ENCODE assay signal across 15 cellular contexts in the genomic region with DNA sequence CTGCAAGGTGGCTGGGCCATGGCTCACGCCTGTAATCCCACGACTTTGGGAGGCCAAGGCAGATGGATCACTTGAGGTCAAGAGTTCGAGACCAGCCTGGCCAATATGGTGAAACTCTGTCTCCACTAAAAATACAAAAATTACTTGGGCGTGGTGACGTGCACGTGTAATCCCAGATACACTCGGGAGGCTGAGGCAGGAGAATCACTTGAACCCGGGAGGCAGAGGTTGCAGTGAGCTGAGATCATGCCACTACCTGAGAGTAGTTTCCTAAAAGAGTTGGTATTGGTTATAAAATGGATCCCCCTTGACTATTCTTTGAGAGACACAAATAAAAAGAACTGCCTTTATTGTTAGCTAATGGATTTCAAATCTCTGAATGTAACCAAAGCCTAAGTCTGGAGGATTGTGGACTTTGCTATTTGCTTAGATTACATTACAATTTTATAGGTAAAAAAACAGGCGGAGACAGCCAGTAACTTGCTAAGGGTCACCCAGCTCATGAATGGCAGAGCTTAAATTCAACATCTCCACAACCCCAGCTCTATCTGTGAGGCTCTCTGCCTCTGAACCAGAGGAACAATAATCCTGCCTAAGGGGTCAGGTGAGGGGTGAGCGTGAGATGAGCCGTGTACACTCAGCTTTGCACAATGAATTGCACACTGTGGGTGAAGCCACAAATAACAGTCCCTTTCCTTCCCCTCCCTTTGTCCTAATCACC.
DNase-seq lines count a peak whose midpoint lies in the region; ATAC-seq, FAIRE-seq and TF ChIP-seq lines count a peak whose summit lies in the region.
"Had no signal": no experiment of that assay in that cellular context is flagged by ENCODE, and none has a peak within 500 bp of the region (broad histone marks: within the 10 kb centered on the region; RNA-seq: fewer than 3 reads in every experiment).

No MANE protein-coding gene starts in this region.

- no peaks in the 10 kb centered on the region for H3K36me3 Mint-ChIP-seq in progenitor cell of endocrine pancreas (ENCODE audit: insufficient read depth)
- H3K36me3 Mint-ChIP-seq: CD14-positive monocyte had no signal

- no peak for TF ChIP-seq POLR2A in A549 (IDR thresholded peaks at IDR 0.05; ENCODE audit: low read length)

- H2AFZ ChIP-seq in PC-3 (ENCODE audit: low read length) = no peak overlapping the region

- POLR2A ChIA-PET in A549 (lab: Yijun Ruan, JAX) = no interaction called here
- POLR2A ChIA-PET in PC-3 (lab: Charles Lee; ENCODE audit: unreplicated experiment) = no interaction called here

- H3K4me2 ChIP-seq in A549 (peak overlapping the region; percentile 59), PC-3 (ENCODE audit: low read length) (no peak overlapping the region; the same call in 1 of the 2 replicates)

- H3K9ac ChIP-seq in PC-3 (ENCODE audit: low read length) = no peak overlapping the region

- no peaks in the 10 kb centered on the region for H3K9me2 ChIP-seq in PC-3 (replicated peaks; ENCODE audit: low read length)

- TF ChIP-seq CTCF in A549 (IDR thresholded peaks at IDR 0.05) (no peak), PC-3 (conservative IDR thresholded peaks at IDR 0.05; ENCODE audit: low read depth, low read length) (no peak), mucosa of descending colon (IDR thresholded peaks at IDR 0.05) (no peak), progenitor cell of endocrine pancreas (IDR thresholded peaks at IDR 0.05; ENCODE audit: unreplicated experiment) (no peak), BE2C (IDR thresholded peaks at IDR 0.05; ENCODE audit: low read depth, low read length) (no peak)

- ATAC-seq in A549 = no peak
- ATAC-seq in PC-3 = peak; percentile 53
- ATAC-seq in mucosa of descending colon = peak; percentile 70

- H3K4me1 ChIP-seq in A549 (peaks cover 21% of the 10 kb centered on the region), PC-3 (ENCODE audit: insufficient read depth, low read length) (peaks cover 19% of the 10 kb centered on the region), mucosa of descending colon (ENCODE audit: low read depth) (peaks cover 30% of the 10 kb centered on the region), BE2C (peaks cover 5% of the 10 kb centered on the region)
- H3K4me1 ChIP-seq: HAP-1 had no signal

- CTCF ChIA-PET in A549 (lab: Yijun Ruan, JAX) = interaction anchor here (0.6 to 8.3 kb wide), 9 partner anchors 8 to 649 kb away, joined by 3 to 184 read pairs (median 16); partner anchors contain the start of gene ARHGEF3
- CTCF ChIA-PET in PC-3 (lab: Charles Lee) = interaction anchor here (0.6 to 1.1 kb wide), 3 partner anchors 128 to 192 kb away, joined by 3 to 8 read pairs (median 5); no protein-coding TSS in a partner anchor

- BruUV-seq in PC-3 (replicated peaks; lab: Mats Ljungman, UMichigan) = no TSS peak

- H3K27ac ChIP-seq in A549 (peak overlapping the region; percentile 38 to 53; a peak in 3 of 6 replicates), PC-3 (ENCODE audit: low read length) (no peak overlapping the region)

- H3K36me3 ChIP-seq in PC-3 (ENCODE audit: low read depth, low read length) (no peaks in the 10 kb centered on the region), mucosa of descending colon (ENCODE audit: low read depth) (no peaks in the 10 kb centered on the region), BE2C (no peaks in the 10 kb centered on the region)
- H3K36me3 ChIP-seq: HAP-1 had no signal

- no peaks in the 10 kb centered on the region for H3K9me3 Mint-ChIP-seq in progenitor cell of endocrine pancreas (ENCODE audit: low read depth)
- H3K9me3 Mint-ChIP-seq: IgD-negative memory B cell had no signal

- H3F3A ChIP-seq in PC-3 (ENCODE audit: low read length, unreplicated experiment) = no peaks in the 10 kb centered on the region

- DNase-seq in A549 (ENCODE audit: low read depth in 1 of 2, low spot score in 1 of 2) = no peak
- DNase-seq in PC-3 = peak; percentile 26
- DNase-seq in mucosa of descending colon = peak in 2 of 3 donors; percentile 34 to 37
- no peak for DNase-seq in progenitor cell of endocrine pancreas (ENCODE audit: low spot score, unreplicated experiment)
- no peak for DNase-seq in activated CD8-positive, alpha-beta memory T cell treated with anti-CD3 and anti-CD28 coated beads for 24 hours
- no peak for DNase-seq in cerebellar cortex (ENCODE audit: low spot score)
- DNase-seq in BE2C = no peak
- DNase-seq: Kasumi-1, NCI-H187 treated with DMSO at 0.1 percent for 48 hours, NCI-H446, NCI-H69, SIG-M5 had no signal

- H3K27ac Mint-ChIP-seq in progenitor cell of endocrine pancreas = peak overlapping the region; percentile 54
- H3K27ac Mint-ChIP-seq: IgD-negative memory B cell had no signal

- H3K4me3 ChIP-seq in A549 = no peak overlapping the region
- no peak overlapping the region for H3K4me3 ChIP-seq in PC-3 (ENCODE audit: low read length)
- no peak overlapping the region for H3K4me3 ChIP-seq in mucosa of descending colon
- H3K4me3 ChIP-seq in BE2C (ENCODE audit: low read depth, low read length) = no peak overlapping the region
- H3K4me3 ChIP-seq: HAP-1 had no signal

- no peaks in the 10 kb centered on the region for H3K27me3 Mint-ChIP-seq in progenitor cell of endocrine pancreas

- no peak for FAIRE-seq in A549 (lab: Jason Lieb, UNC)

- no peak for TF ChIP-seq EP300 in A549 (IDR thresholded peaks at IDR 0.05)

- 38% methylated on average over 11 of the region's 11 CpGs for WGBS in A549 (ENCODE audit: missing lambda C conversion rate)

- H4K20me1 ChIP-seq in PC-3 (ENCODE audit: low read length) = no peaks in the 10 kb centered on the region

- H3K4me3 Mint-ChIP-seq in progenitor cell of endocrine pancreas (ENCODE audit: low read depth) = no peak overlapping the region
- H3K4me3 Mint-ChIP-seq: IgD-negative memory B cell had no signal

- intact Hi-C loops in PC-3 (cut with micrococcal nuclease) = loop anchor here (5.0 kb wide), 1 partner anchor 167 kb away; no protein-coding TSS in a partner anchor
- intact Hi-C loops in mucosa of descending colon (cut with DNase I, micrococcal nuclease) = no loop called here

- peaks cover 38% of the 10 kb centered on the region for H3K4me1 Mint-ChIP-seq in progenitor cell of endocrine pancreas (ENCODE audit: low read depth)

- H3K79me2 ChIP-seq in PC-3 (ENCODE audit: low read length) = no peaks in the 10 kb centered on the region

- H3K27me3 ChIP-seq in PC-3 (ENCODE audit: low read length) (no peaks in the 10 kb centered on the region), BE2C (no peaks in the 10 kb centered on the region)

- no peaks in the 10 kb centered on the region for H3K9me3 ChIP-seq in A549
- no peaks in the 10 kb centered on the region for H3K9me3 ChIP-seq in PC-3 (ENCODE audit: low read length)
- H3K9me3 ChIP-seq in mucosa of descending colon = no peaks in the 10 kb centered on the region
- no peaks in the 10 kb centered on the region for H3K9me3 ChIP-seq in BE2C
- H3K9me3 ChIP-seq: HAP-1 had no signal

- TF ChIP-seq RAD21 in A549 (conservative IDR thresholded peaks at IDR 0.05 in 1 of 2, IDR thresholded peaks at IDR 0.05 in 1 of 2) = no peak

TF ChIP-seq in A549, 52 proteins besides CTCF, POLR2A, EP300 and RAD21:
- TF ChIP-seq RCOR1 (IDR thresholded peaks at IDR 0.05; ENCODE audit: low read depth, low read length) (no peak), EHF (CRISPR knock-in tag; IDR thresholded peaks at IDR 0.05) (no peak), RFX5 (IDR thresholded peaks at IDR 0.05) (no peak), HOXA7 (CRISPR knock-in tag; IDR thresholded peaks at IDR 0.05) (no peak)

Comparison
In these comparisons a context has a peak if more than half of its experiments do, and no peak if none do; other contexts are left out.
1. ATAC-seq: peak in PC-3 (single experiment) and mucosa of descending colon (single experiment); none in A549 (0 of 2).
2. DNase-seq: peak in PC-3 (single experiment) and mucosa of descending colon (2 of 3); none in A549 (0 of 2), progenitor cell of endocrine pancreas (single experiment), activated CD8-positive, alpha-beta memory T cell treated with anti-CD3 and anti-CD28 coated beads for 24 hours (single experiment), cerebellar cortex (single experiment) and BE2C (single experiment).